1 cellular context compared by ENCODE assay signal in genomic region chr22:39558254-39558727, GRCh38.
TF ChIP-seq lines count a peak whose summit lies in the region.

No MANE protein-coding gene starts in this region.

TF ChIP-seq in H1, 55 proteins besides CTCF, POLR2A, EP300 and RAD21:
- TF ChIP-seq KDM4A (IDR thresholded peaks at IDR 0.05; ENCODE audit: low read depth, low read length, severe bottlenecking) (peak; percentile 22), EZH2 (IDR thresholded peaks at IDR 0.05; ENCODE audit: low read depth, low read length, severe bottlenecking) (peak; percentile 50), RNF2 (IDR thresholded peaks at IDR 0.05; ENCODE audit: borderline replicate concordance, low read depth, low read length, missing control alignments, poor library complexity, severe bottlenecking) (peak; percentile 33), SUZ12 (IDR thresholded peaks at IDR 0.05; ENCODE audit: low read length) (0 out of 2 replicates have a peak, but pooled peaks have one; percentile 16), CHD1 (IDR thresholded peaks at IDR 0.05; ENCODE audit: low read depth, low read length) (no peak)
